In the genomic region with DNA sequence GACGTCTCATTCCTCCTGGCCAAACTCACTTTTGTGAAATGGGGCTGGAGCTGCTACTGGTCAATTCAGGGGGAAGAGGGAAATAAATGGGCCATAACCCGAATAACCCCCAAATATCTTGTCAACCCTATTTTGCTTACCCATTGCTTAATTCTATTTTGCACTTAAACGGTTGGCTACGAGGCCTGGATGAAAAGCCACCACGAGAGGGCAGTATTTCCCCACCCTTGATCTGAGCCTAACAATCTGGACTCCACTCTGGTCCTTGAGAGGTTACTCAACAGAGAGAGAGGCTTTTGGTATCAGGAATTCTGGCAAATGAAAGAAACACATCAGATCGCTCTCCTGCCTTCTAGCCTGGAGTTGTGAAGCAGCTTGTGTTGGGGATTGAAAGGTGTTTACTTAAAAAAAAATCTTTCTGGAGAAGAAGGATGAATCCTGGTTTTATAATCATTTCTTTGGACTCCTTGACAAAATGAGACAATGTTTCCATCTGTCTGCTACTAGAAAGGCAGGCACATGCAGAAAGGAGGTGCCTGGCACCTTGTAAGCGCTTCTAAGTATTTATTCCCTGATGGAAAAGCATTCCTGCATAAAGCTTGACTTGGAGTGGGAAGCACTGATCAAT, we compare ENCODE assay signal across 8 cellular contexts. TPM values are rescaled to one million over a fixed set of nuclear protein-coding genes. Genes with fewer than 3 reads are reported as not detected.
A peak's percentile ranks its signal among the peaks of the same experiment; 100 is the strongest.
DNase-seq lines count a peak whose midpoint lies in the region; ATAC-seq and TF ChIP-seq lines count a peak whose summit lies in the region.

No MANE protein-coding gene starts in this region.

- peak; percentile 89 for TF ChIP-seq RAD21 in Ishikawa (IDR thresholded peaks at IDR 0.05; ENCODE audit: low read depth)

- H3K36me3 ChIP-seq in esophagus squamous epithelium = no peaks in the 10 kb centered on the region

- H3K27ac Mint-ChIP-seq in nephron progenitor cell = no peak overlapping the region

- H3K36me3 Mint-ChIP-seq in nephron progenitor cell (ENCODE audit: low read depth) = no peaks in the 10 kb centered on the region

- peak; percentile 70 for DNase-seq in DMS79 (lab: John Stamatoyannopoulos, UW)
- peak; percentile 82 for DNase-seq in OCI-M1 (lab: John Stamatoyannopoulos, UW)
- DNase-seq in activated T-cell treated with anti-CD3 and anti-CD28 coated beads, Interleukin-2, amount 50 U/mL, for 1 hour = peak; percentile 56
- no peak for DNase-seq in esophagus squamous epithelium (lab: John Stamatoyannopoulos, UW)
- DNase-seq in nephron progenitor cell = peak; percentile 83
- peak; percentile 71 for DNase-seq in stromal cell of bone marrow (ENCODE audit: low read depth)

- TF ChIP-seq CTCF in esophagus squamous epithelium (IDR thresholded peaks at IDR 0.05) (peak; percentile 76 to 92 (median 82)), nephron progenitor cell (IDR thresholded peaks at IDR 0.05) (peak; percentile 92)

- peaks cover 0 to 6% (median 0%) of the 10 kb centered on the region in 3 donors for H3K4me1 ChIP-seq in esophagus squamous epithelium

- no peak overlapping the region for H3K27ac ChIP-seq in esophagus squamous epithelium

- H3K4me3 Mint-ChIP-seq in nephron progenitor cell = no peak overlapping the region

- H3K4me3 ChIP-seq in esophagus squamous epithelium = no peak overlapping the region

- H3K4me1 Mint-ChIP-seq in nephron progenitor cell = peaks cover 10% of the 10 kb centered on the region

- no peak for ATAC-seq in HG02840 (IDR thresholded peaks at IDR 0.05; ENCODE audit: low FRiP score, unreplicated experiment)

- H3K27me3 ChIP-seq in esophagus squamous epithelium = peaks cover 0 to 45% (median 0%) of the 10 kb centered on the region in 4 donors

- TF ChIP-seq EP300 in Ishikawa (IDR thresholded peaks at IDR 0.05; ENCODE audit: borderline replicate concordance) = no peak

- peaks cover 41% of the 10 kb centered on the region for H3K27me3 Mint-ChIP-seq in nephron progenitor cell (ENCODE audit: low read depth, poor library complexity)

- TF ChIP-seq POLR2A in esophagus squamous epithelium (IDR thresholded peaks at IDR 0.05) = no peak

- intact Hi-C loops in esophagus squamous epithelium (cut with DNase I) = loop anchor here (5.0 kb wide), 1 partner anchor 625 kb away; no protein-coding TSS in a partner anchor

- no peaks in the 10 kb centered on the region for H3K9me3 ChIP-seq in esophagus squamous epithelium

- H3K9me3 Mint-ChIP-seq in nephron progenitor cell = no peaks in the 10 kb centered on the region

- 5 to 18% methylated on average over 6 to 7 of the region's 7 CpGs for WGBS in esophagus squamous epithelium, 2 donors

TF ChIP-seq in Ishikawa, 13 proteins besides CTCF, POLR2A, EP300 and RAD21:
- TF ChIP-seq NFIC (IDR thresholded peaks at IDR 0.05) = no peak
- TF ChIP-seq TCF12 (IDR thresholded peaks at IDR 0.05; ENCODE audit: low read depth) = no peak

RNA-seq across cellular contexts. Expression of a gene that starts 22.4 kb away (rescaled TPM):
- 10 to 100 TPM; 38.4 to 54.4 (median 48.6) TPM for total RNA-seq in esophagus squamous epithelium
